In genomic region chr7:93171606-93172226, GRCh38 we compare ENCODE assay signal across 14 cellular contexts. TPM values are rescaled to one million over a fixed set of nuclear protein-coding genes. Genes with fewer than 3 reads are reported as not detected.
"Had no signal": no experiment of that assay in that cellular context is flagged by ENCODE, and none has a peak within 500 bp of the region (broad histone marks: within the 10 kb centered on the region; RNA-seq: fewer than 3 reads in every experiment).

No MANE protein-coding gene starts in this region.

- DNase-seq: activated CD4-positive, alpha-beta memory T cell treated with anti-CD3 and anti-CD28 coated beads, Interleukin-2, amount 10 ng/mL, durations not matched to agents 7 days and 5 days; activated naive CD4-positive, alpha-beta T cell treated with anti-CD3 and anti-CD28 coated beads, Interleukin-2, amount 10 ng/mL, durations not matched to agents 7 days and 5 days; activated T-cell treated with anti-CD3 and anti-CD28 coated beads, Interleukin-2, amount 50 U/mL, for 24 hours; dorsolateral prefrontal cortex; endodermal cell; kidney glomerular epithelial cell; mesendoderm; WERI-Rb-1 had no signal

- ATAC-seq: natural killer cell treated with Interleukin-12 subunit alpha and Interleukin-12 subunit beta and Interleukin-15 and Interleukin-18, amount 100 ng/mL, for 72 hours; stimulated activated memory B cell treated with anti-CD40 and anti-IgM and Interleukin-4, amounts not matched to agents 10 μg/mL and 1 μg/mL and 100 μg/mL, for 72 hours had no signal

- H3K4me1 ChIP-seq: ascending aorta had no signal

- H3K27me3 ChIP-seq: ascending aorta, cardiac muscle cell had no signal

- H3K27ac ChIP-seq: ascending aorta, cardiac muscle cell, dorsolateral prefrontal cortex, WERI-Rb-1 had no signal

- H3K36me3 ChIP-seq: ascending aorta, cardiac muscle cell, WERI-Rb-1 had no signal

- H3K4me3 ChIP-seq: ascending aorta, cardiac muscle cell, dorsolateral prefrontal cortex had no signal

RNA-seq across cellular contexts. Expression of gene SAMD9L, which starts 23.5 kb away (rescaled TPM):
- total RNA-seq: cardiac muscle cell, endodermal cell had no signal
- polyA plus RNA-seq: cardiac muscle cell had no signal

RNA-seq across cellular contexts. Expression of gene SAMD9, which starts 53.9 kb away (rescaled TPM):
- total RNA-seq: endodermal cell had no signal
- polyA plus RNA-seq: cardiac muscle cell had no signal

RNA-seq across cellular contexts. Expression of gene HEPACAM2, which starts 54.6 kb away (rescaled TPM):
- total RNA-seq: activated CD4-positive, alpha-beta memory T cell treated with anti-CD3 and anti-CD28 coated beads, Interleukin-2, amount 10 ng/mL, durations not matched to agents 7 days and 5 days; ascending aorta; cardiac muscle cell; endodermal cell; natural killer cell treated with Interleukin-12 subunit alpha and Interleukin-12 subunit beta and Interleukin-15 and Interleukin-18, amount 100 ng/mL, for 72 hours; ureter had no signal
- polyA plus RNA-seq: cardiac muscle cell, liver had no signal
